Comparison of ENCODE assay signal across 23 cellular contexts in genomic region chr4:125582302-125582701, GRCh38.
DNase-seq lines count a peak whose midpoint lies in the region; ATAC-seq and TF ChIP-seq lines count a peak whose summit lies in the region.
"Had no signal": no experiment of that assay in that cellular context is flagged by ENCODE, and none has a peak within 500 bp of the region (broad histone marks: within the 10 kb centered on the region; RNA-seq: fewer than 3 reads in every experiment).

No MANE protein-coding gene starts in this region.

- no TSS peak for BruUV-seq in IMR-90 (replicated peaks; lab: Mats Ljungman, UMichigan)

- peak; percentile 40; the same call in 1 of the 2 replicates for ATAC-seq in IMR-90 (ENCODE audit: low read depth)
- ATAC-seq: stimulated activated naive CD8-positive, alpha-beta T cell treated with anti-CD3 and anti-CD28 coated beads, Interleukin-15, Interleukin-2, amounts not matched to agents 100 U/mL and 50 U/mL, for 24 hours had no signal

- H3K23ac ChIP-seq in IMR-90 (ENCODE audit: low read depth, low read length) = no peak overlapping the region

- no CpG with 5 or more reads among the region's 1 CpG for WGBS in IMR-90 (ENCODE audit: extremely low coverage in 2 of 2, insufficient read length in 1 of 2), 2 experiments

- peak overlapping the region; percentile 16; the same call in 1 of the 2 replicates for H3K27ac ChIP-seq in ACC112 (ENCODE audit: low read depth, low read length)
- H3K27ac ChIP-seq in IMR-90 (ENCODE audit: insufficient read depth, low read length) = no peak overlapping the region
- H3K27ac ChIP-seq: adrenal gland, breast epithelium, HL-60, neutrophil, WERI-Rb-1 had no signal

- H3K56ac ChIP-seq in IMR-90 (ENCODE audit: extremely low read depth, insufficient read depth, low read length) = no peak overlapping the region

- H3K4me1 ChIP-seq in ACC112 (ENCODE audit: control insufficient read depth, insufficient read depth, low read length, unreplicated experiment) (peaks cover 7% of the 10 kb centered on the region), IMR-90 (ENCODE audit: control insufficient read depth, insufficient read depth, low read length) (peaks cover 3% of the 10 kb centered on the region; the same call in 1 of the 2 replicates)
- H3K4me1 ChIP-seq: adrenal gland, breast epithelium had no signal

- H3K4ac ChIP-seq in IMR-90 (ENCODE audit: low read depth, low read length) = no peak overlapping the region

- no peak for TF ChIP-seq POLR2A in IMR-90 (IDR thresholded peaks at IDR 0.05; ENCODE audit: low read depth, low read length)

- no peaks in the 10 kb centered on the region for H3K79me1 ChIP-seq in IMR-90 (ENCODE audit: low read depth in 1 of 2, low read length in 2 of 2)

- H3K4me3 ChIP-seq in ACC112 (ENCODE audit: low read depth, low read length) (no peak overlapping the region), IMR-90 (ENCODE audit: insufficient read depth, low read depth, low read length) (no peak overlapping the region), choroid plexus epithelial cell (ENCODE audit: low read depth, low read length) (no peak overlapping the region)
- H3K4me3 ChIP-seq: adrenal gland, breast epithelium had no signal

- no peaks in the 10 kb centered on the region for H4K20me1 ChIP-seq in IMR-90 (ENCODE audit: insufficient read depth, low read length)

- in situ Hi-C loops in IMR-90 (cut with MboI; ENCODE audit: low sequenced_read_pairs) = no loop called here

- H3K18ac ChIP-seq in IMR-90 (ENCODE audit: low read depth, low read length) = no peak overlapping the region

- H2AK5ac ChIP-seq in IMR-90 (ENCODE audit: low read depth, low read length) = no peak overlapping the region

- H2BK5ac ChIP-seq in IMR-90 (ENCODE audit: low read depth, low read length, poor library complexity, severe bottlenecking) = no peak overlapping the region

- no peak overlapping the region for H2AK9ac ChIP-seq in IMR-90 (replicated peaks; ENCODE audit: low read depth, low read length, poor library complexity)

- CTCF ChIA-PET in IMR-90 (lab: Yijun Ruan, JAX) = no interaction called here

- H2BK15ac ChIP-seq in IMR-90 (ENCODE audit: low read depth, low read length) = no peak overlapping the region

- no peak overlapping the region for H3K9ac ChIP-seq in IMR-90 (ENCODE audit: low read depth, low read length)

- H3K9me1 ChIP-seq in IMR-90 (ENCODE audit: insufficient read depth, low read length) = no peaks in the 10 kb centered on the region

- no peak overlapping the region for H2BK120ac ChIP-seq in IMR-90 (ENCODE audit: low read depth, low read length)

- H4K91ac ChIP-seq in IMR-90 (ENCODE audit: insufficient read depth, low read depth, low read length) = no peak overlapping the region

- H3K14ac ChIP-seq in IMR-90 (replicated peaks; ENCODE audit: low read depth, low read length) = no peak overlapping the region

- H3K36me3 ChIP-seq in ACC112 (ENCODE audit: insufficient read depth, low read length) = no peaks in the 10 kb centered on the region
- no peaks in the 10 kb centered on the region for H3K36me3 ChIP-seq in IMR-90 (ENCODE audit: control insufficient read depth, insufficient read depth, low read length)
- H3K36me3 ChIP-seq: adrenal gland, breast epithelium, neutrophil, WERI-Rb-1 had no signal

- no peaks in the 10 kb centered on the region for H3K27me3 ChIP-seq in ACC112 (ENCODE audit: insufficient read depth, low read length)
- no peaks in the 10 kb centered on the region for H3K27me3 ChIP-seq in IMR-90 (ENCODE audit: control insufficient read depth, insufficient read depth, low read length)
- H3K27me3 ChIP-seq: adrenal gland, breast epithelium, neutrophil had no signal

- no peaks in the 10 kb centered on the region for H3K79me2 ChIP-seq in ACC112 (ENCODE audit: control insufficient read depth, insufficient read depth, low read length, unreplicated experiment)

- TF ChIP-seq CTCF in IMR-90 (conservative IDR thresholded peaks at IDR 0.05; ENCODE audit: low read depth, low read length) (no peak), choroid plexus epithelial cell (conservative IDR thresholded peaks at IDR 0.05; ENCODE audit: low read depth, low read length) (no peak)

- H2BK20ac ChIP-seq in IMR-90 (ENCODE audit: low read depth, low read length) = no peak overlapping the region

- H3K9me3 ChIP-seq in IMR-90 (ENCODE audit: control insufficient read depth, insufficient read depth, low read length) = no peaks in the 10 kb centered on the region
- H3K9me3 ChIP-seq: adrenal gland, breast epithelium, neutrophil had no signal

- intact Hi-C loops in IMR-90 (cut with micrococcal nuclease) = no loop called here

- peak overlapping the region; percentile 59; the same call in 1 of the 2 replicates for H3K4me2 ChIP-seq in IMR-90 (ENCODE audit: low read depth, low read length)

- H4K8ac ChIP-seq in IMR-90 (ENCODE audit: low read depth in 2 of 2, low read length in 2 of 2) = no peak overlapping the region

- TF ChIP-seq RAD21 in IMR-90 (IDR thresholded peaks at IDR 0.05; ENCODE audit: low read length) = no peak

- POLR2A ChIA-PET in IMR-90 (lab: Charles Lee; ENCODE audit: unreplicated experiment) = no interaction called here

- DNase-seq in IMR-90 (peak; percentile 30), choroid plexus epithelial cell (ENCODE audit: low read depth) (peak; percentile 34), lung microvascular endothelial cell (ENCODE audit: low read depth in 2 of 2) (peak; percentile 5 to 55), cerebellum (ENCODE audit: low spot score) (no peak), NCI-H510A (lab: John Stamatoyannopoulos, UW) (no peak), NCI-H69 (lab: John Stamatoyannopoulos, UW) (no peak)
- no peak for DNase-seq in stimulated activated CD4-positive, alpha-beta T cell treated with anti-CD3 and anti-CD28 coated beads, Interleukin-15, amount 100 ng/mL, for 24 hours
- DNase-seq: 8988T; activated CD4-positive, alpha-beta T cell treated with anti-CD3 and anti-CD28 coated beads, Interleukin-2, amount 50 U/mL, for 48 hours; activated gamma-delta T cell; adrenal gland; DMS79 treated with DMSO at 0.1 percent for 48 hours; mammary epithelial cell; NCI-H1436 treated with DMSO at 0.1 percent for 48 hours; NCI-H526 treated with DMSO at 0.1 percent for 48 hours; RPMI8226; stimulated activated CD4-positive, alpha-beta T cell treated with anti-CD3 and anti-CD28 coated beads, Interleukin-4, amount 100 ng/mL, for 4 hours; stimulated activated naive CD8-positive, alpha-beta T cell treated with anti-CD3 and anti-CD28 coated beads, Interleukin-15, Interleukin-2, amounts not matched to agents 100 U/mL and 50 U/mL, for 24 hours; WERI-Rb-1 had no signal

- dilution Hi-C loops in IMR-90 (cut with HindIII; ENCODE audit: low sequenced_read_pairs, unreplicated experiment) = no loop called here

- H2AFZ ChIP-seq in ACC112 (ENCODE audit: low read length, unreplicated experiment) = peak overlapping the region; percentile 97
- H2AFZ ChIP-seq in IMR-90 (replicated peaks; ENCODE audit: low read length, poor library complexity) = no peak overlapping the region

- H4K5ac ChIP-seq in IMR-90 (ENCODE audit: low read depth, low read length) = no peak overlapping the region

TF ChIP-seq in IMR-90, 13 proteins besides CTCF, POLR2A, EP300 and RAD21:
- TF ChIP-seq CHD1 (IDR thresholded peaks at IDR 0.05; ENCODE audit: low read depth, low read length) (no peak), MAFK (IDR thresholded peaks at IDR 0.05; ENCODE audit: low read depth, low read length) (no peak), NFE2L2 (IDR thresholded peaks at IDR 0.05; ENCODE audit: low read depth, low read length) (no peak), MXI1 (IDR thresholded peaks at IDR 0.05; ENCODE audit: borderline replicate concordance, low read depth, low read length) (no peak), SMC3 (IDR thresholded peaks at IDR 0.05; ENCODE audit: low read depth, low read length) (no peak), RFX5 (IDR thresholded peaks at IDR 0.05; ENCODE audit: low read depth, low read length) (no peak), MAZ (IDR thresholded peaks at IDR 0.05; ENCODE audit: borderline replicate concordance, low read depth, low read length) (no peak), FOS (IDR thresholded peaks at IDR 0.05; ENCODE audit: low read depth, low read length) (no peak), BHLHE40 (IDR thresholded peaks at IDR 0.05; ENCODE audit: low read depth, low read length) (no peak), RCOR1 (IDR thresholded peaks at IDR 0.05; ENCODE audit: insufficient replicate concordance, low read length) (no peak), CEBPB (IDR thresholded peaks at IDR 0.05; ENCODE audit: low read depth, low read length) (no peak)
- TF ChIP-seq, protein P1, sequence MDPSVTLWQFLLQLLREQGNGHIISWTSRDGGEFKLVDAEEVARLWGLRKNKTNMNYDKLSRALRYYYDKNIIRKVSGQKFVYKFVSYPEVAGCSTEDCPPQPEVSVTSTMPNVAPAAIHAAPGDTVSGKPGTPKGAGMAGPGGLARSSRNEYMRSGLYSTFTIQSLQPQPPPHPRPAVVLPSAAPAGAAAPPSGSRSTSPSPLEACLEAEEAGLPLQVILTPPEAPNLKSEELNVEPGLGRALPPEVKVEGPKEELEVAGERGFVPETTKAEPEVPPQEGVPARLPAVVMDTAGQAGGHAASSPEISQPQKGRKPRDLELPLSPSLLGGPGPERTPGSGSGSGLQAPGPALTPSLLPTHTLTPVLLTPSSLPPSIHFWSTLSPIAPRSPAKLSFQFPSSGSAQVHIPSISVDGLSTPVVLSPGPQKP (IDR thresholded peaks at IDR 0.05; ENCODE audit: borderline replicate concordance, low read depth, low read length) = no peak
- TF ChIP-seq, protein P2, sequence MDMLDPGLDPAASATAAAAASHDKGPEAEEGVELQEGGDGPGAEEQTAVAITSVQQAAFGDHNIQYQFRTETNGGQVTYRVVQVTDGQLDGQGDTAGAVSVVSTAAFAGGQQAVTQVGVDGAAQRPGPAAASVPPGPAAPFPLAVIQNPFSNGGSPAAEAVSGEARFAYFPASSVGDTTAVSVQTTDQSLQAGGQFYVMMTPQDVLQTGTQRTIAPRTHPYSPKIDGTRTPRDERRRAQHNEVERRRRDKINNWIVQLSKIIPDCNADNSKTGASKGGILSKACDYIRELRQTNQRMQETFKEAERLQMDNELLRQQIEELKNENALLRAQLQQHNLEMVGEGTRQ (IDR thresholded peaks at IDR 0.05; ENCODE audit: low read depth, low read length) = no peak

Comparison
In these comparisons a context has a peak if more than half of its experiments do, and no peak if none do; other contexts are left out.
1. DNase-seq: peak in IMR-90 (single experiment), choroid plexus epithelial cell (single experiment) and lung microvascular endothelial cell (2 of 2); none in stimulated activated CD4-positive, alpha-beta T cell treated with anti-CD3 and anti-CD28 coated beads, Interleukin-15, amount 100 ng/mL, for 24 hours (single experiment), cerebellum (single experiment), NCI-H510A (single experiment) and NCI-H69 (single experiment).